In the genomic region with DNA sequence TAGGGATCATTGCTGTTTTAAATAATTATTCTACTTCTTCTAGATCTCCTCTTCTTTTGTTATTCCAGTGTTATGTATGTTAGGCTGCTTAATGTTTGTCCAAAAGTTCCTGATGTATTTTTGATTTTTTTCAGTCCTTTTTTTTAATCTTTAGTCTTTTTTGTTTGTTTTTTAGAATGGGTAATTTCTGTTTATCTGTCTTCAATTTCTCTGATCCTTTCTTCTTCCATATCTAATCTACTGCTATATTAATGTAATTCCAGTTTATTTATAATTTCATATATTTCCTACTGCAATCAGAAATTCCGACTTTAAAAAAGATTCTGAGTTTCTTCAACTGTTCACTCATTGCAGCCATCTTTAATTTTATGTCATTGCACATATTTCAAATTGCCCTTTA, we compare ENCODE assay signal across 28 cellular contexts.
"Had no signal": no experiment of that assay in that cellular context is flagged by ENCODE, and none has a peak within 500 bp of the region (broad histone marks: within the 10 kb centered on the region; RNA-seq: fewer than 3 reads in every experiment).

No MANE protein-coding gene starts in this region.

- H3K36me3 ChIP-seq: colonic mucosa, esophagus muscularis mucosa, esophagus squamous epithelium, gastrocnemius medialis, gastroesophageal sphincter, heart left ventricle, heart right ventricle had no signal

- H3K27me3 Mint-ChIP-seq: dendritic cell treated with granulocyte-macrophage colony-stimulating factor and Interleukin-4, amounts not matched to agents 40 ng/mL and 50 ng/mL, for 4 days; effector memory CD8-positive, alpha-beta T cell had no signal

- H3K27ac ChIP-seq: colonic mucosa, coronary artery, dorsolateral prefrontal cortex, epithelial cell of prostate, esophagus muscularis mucosa, esophagus squamous epithelium, foreskin keratinocyte, gastrocnemius medialis, gastroesophageal sphincter, heart left ventricle, heart right ventricle had no signal

- ATAC-seq: effector memory CD8-positive, alpha-beta T cell; esophagus mucosa; foreskin keratinocyte; gastrocnemius medialis; gastroesophageal sphincter; heart left ventricle; heart right ventricle had no signal

- H3K4me1 ChIP-seq: colonic mucosa, esophagus muscularis mucosa, esophagus squamous epithelium, foreskin keratinocyte, gastrocnemius medialis, gastroesophageal sphincter, heart left ventricle, heart right ventricle had no signal

- H3K27ac Mint-ChIP-seq: dendritic cell treated with granulocyte-macrophage colony-stimulating factor and Interleukin-4, amounts not matched to agents 40 ng/mL and 50 ng/mL, for 4 days; effector memory CD8-positive, alpha-beta T cell had no signal

- FAIRE-seq: colon, endometrium, endothelial cell of umbilical vein, frontal cortex had no signal

- DNase-seq: colonic mucosa; cortex of kidney; dermis blood vessel endothelial cell; dorsolateral prefrontal cortex; effector CD4-positive, alpha-beta T cell; effector CD8-positive, alpha-beta T cell; effector memory CD4-positive, alpha-beta T cell; effector memory CD8-positive, alpha-beta T cell; erythroblast; esophagus squamous epithelium; foreskin fibroblast; foreskin keratinocyte; foreskin melanocyte; gastrocnemius medialis; glutamatergic neuron; head of caudate nucleus; heart left ventricle; heart right ventricle had no signal

- H3K27me3 ChIP-seq: colonic mucosa, dorsolateral prefrontal cortex, esophagus muscularis mucosa, esophagus squamous epithelium, foreskin keratinocyte, gastrocnemius medialis, gastroesophageal sphincter, heart left ventricle, heart right ventricle had no signal

- H3K9me3 Mint-ChIP-seq: effector memory CD8-positive, alpha-beta T cell had no signal

- H3K4me3 Mint-ChIP-seq: dendritic cell treated with granulocyte-macrophage colony-stimulating factor and Interleukin-4, amounts not matched to agents 40 ng/mL and 50 ng/mL, for 4 days; effector memory CD8-positive, alpha-beta T cell had no signal

- H3K9me3 ChIP-seq: colonic mucosa, gastrocnemius medialis had no signal

- H3K4me3 ChIP-seq: colonic mucosa, coronary artery, dorsolateral prefrontal cortex, esophagus muscularis mucosa, esophagus squamous epithelium, gastrocnemius medialis, gastroesophageal sphincter, heart left ventricle, heart right ventricle had no signal
